In genomic region chr1:113809651-113810602, GRCh38 we compare ENCODE assay signal across 9 cellular contexts. TPM values are rescaled to one million over a fixed set of nuclear protein-coding genes. Genes with fewer than 3 reads are reported as not detected.
DNase-seq lines count a peak whose midpoint lies in the region; ATAC-seq, FAIRE-seq and TF ChIP-seq lines count a peak whose summit lies in the region.
"Had no signal": no experiment of that assay in that cellular context is flagged by ENCODE, and none has a peak within 500 bp of the region (broad histone marks: within the 10 kb centered on the region; RNA-seq: fewer than 3 reads in every experiment).

No MANE protein-coding gene starts in this region.

- H3K4me3 ChIP-seq in heart left ventricle (peak overlapping the region in 11 of 12 donors; percentile 1 to 99 (median 90)), kidney (ENCODE audit: low read length in 2 of 2) (peak overlapping the region; percentile 42 to 99), upper lobe of left lung (peak overlapping the region in 3 of 4 donors; percentile 73 to 95 (median 89))

- TF ChIP-seq CTCF in heart left ventricle (IDR thresholded peaks at IDR 0.05) (no peak), kidney (IDR thresholded peaks at IDR 0.05; ENCODE audit: borderline replicate concordance, extremely low read depth, insufficient read depth) (no peak), upper lobe of left lung (IDR thresholded peaks at IDR 0.05) (no peak), D721Med (IDR thresholded peaks at IDR 0.05; ENCODE audit: insufficient read depth, missing control alignments) (no peak)

- POLR2A ChIA-PET in activated CD8-positive, alpha-beta T cell treated with anti-CD3 and anti-CD28 coated beads, Interleukin-2, amount 10 ng/mL, durations not matched to agents 7 days and 5 days (lab: Charles Lee) = no interaction called here

- 48 to 56% (median 51%) methylated on average over 5 of the region's 5 CpGs for WGBS in heart left ventricle, 4 donors
- 31 to 38% methylated on average over 5 of the region's 5 CpGs for WGBS in upper lobe of left lung, 2 donors

- DNase-seq in heart left ventricle = no peak
- no peak for DNase-seq in left cardiac atrium
- no peak for DNase-seq in activated CD8-positive, alpha-beta T cell treated with anti-CD3 and anti-CD28 coated beads, Interleukin-2, amount 10 ng/mL, durations not matched to agents 7 days and 5 days
- DNase-seq in kidney = no peak
- no peak for DNase-seq in upper lobe of left lung
- no peak for DNase-seq in D721Med (ENCODE audit: insufficient read length, low spot score)
- no peak for DNase-seq in NCI-H1930 (lab: John Stamatoyannopoulos, UW)

- CTCF ChIA-PET in activated CD8-positive, alpha-beta T cell treated with anti-CD3 and anti-CD28 coated beads, Interleukin-2, amount 10 ng/mL, durations not matched to agents 7 days and 5 days (lab: Charles Lee) = no interaction called here

- no peak for FAIRE-seq in kidney (lab: Jason Lieb, UNC)
- FAIRE-seq in D721Med (lab: Jason Lieb, UNC) = no peak
- FAIRE-seq: GM18507 had no signal

- peak overlapping the region; percentile 55 for H3K27ac Mint-ChIP-seq in activated CD8-positive, alpha-beta T cell treated with anti-CD3 and anti-CD28 coated beads, Interleukin-2, amount 10 ng/mL, durations not matched to agents 7 days and 5 days

- H3K36me3 ChIP-seq in heart left ventricle (peaks cover 0 to 5% (median 0%) of the 10 kb centered on the region in 9 donors), kidney (ENCODE audit: control insufficient read depth in 1 of 2, insufficient read depth in 2 of 2, low read length in 2 of 2) (no peaks in the 10 kb centered on the region), upper lobe of left lung (no peaks in the 10 kb centered on the region)

- H3K27ac ChIP-seq in heart left ventricle = peak overlapping the region in 3 of 12 donors; percentile 94 to 98 (median 96)
- no peak overlapping the region for H3K27ac ChIP-seq in kidney (ENCODE audit: low read depth in 2 of 2, low read length in 2 of 2)
- H3K27ac ChIP-seq in upper lobe of left lung = peak overlapping the region in 2 of 4 donors; percentile 39 to 97

- H3K9me3 ChIP-seq in heart left ventricle = no peaks in the 10 kb centered on the region
- no peaks in the 10 kb centered on the region for H3K9me3 ChIP-seq in kidney (ENCODE audit: control insufficient read depth in 1 of 2, low read length in 2 of 2)
- no peaks in the 10 kb centered on the region for H3K9me3 ChIP-seq in upper lobe of left lung

- H3K4me1 Mint-ChIP-seq in activated CD8-positive, alpha-beta T cell treated with anti-CD3 and anti-CD28 coated beads, Interleukin-2, amount 10 ng/mL, durations not matched to agents 7 days and 5 days (ENCODE audit: low read depth) = peaks cover 43% of the 10 kb centered on the region

- TF ChIP-seq EP300 in upper lobe of left lung (IDR thresholded peaks at IDR 0.05) = no peak

- peak overlapping the region; percentile 98 for H3K4me3 Mint-ChIP-seq in activated CD8-positive, alpha-beta T cell treated with anti-CD3 and anti-CD28 coated beads, Interleukin-2, amount 10 ng/mL, durations not matched to agents 7 days and 5 days

- no peaks in the 10 kb centered on the region for H3K27me3 Mint-ChIP-seq in activated CD8-positive, alpha-beta T cell treated with anti-CD3 and anti-CD28 coated beads, Interleukin-2, amount 10 ng/mL, durations not matched to agents 7 days and 5 days (ENCODE audit: low read depth)

- H3K9me3 Mint-ChIP-seq in activated CD8-positive, alpha-beta T cell treated with anti-CD3 and anti-CD28 coated beads, Interleukin-2, amount 10 ng/mL, durations not matched to agents 7 days and 5 days (ENCODE audit: insufficient read depth) = no peaks in the 10 kb centered on the region

- no peak for TF ChIP-seq POLR2A in heart left ventricle (IDR thresholded peaks at IDR 0.05)
- TF ChIP-seq POLR2A in upper lobe of left lung (IDR thresholded peaks at IDR 0.05) = no peak

- intact Hi-C loops in heart left ventricle (cut with DNase I) = loop anchor here in 9 of 10 donors (5.0 kb wide), 2 partner anchors 53 to 92 kb away; partner anchors contain the start of genes PHTF1 (in 8 of the 9) and AP4B1 (in 2 of the 9)
- intact Hi-C loops in left cardiac atrium (cut with DNase I) = no loop called here
- intact Hi-C loops in kidney (cut with DNase I) = no loop called here

- no peak for ATAC-seq in heart left ventricle
- ATAC-seq in left cardiac atrium = no peak
- ATAC-seq in activated CD8-positive, alpha-beta T cell treated with anti-CD3 and anti-CD28 coated beads, Interleukin-2, amount 10 ng/mL, durations not matched to agents 7 days and 5 days = no peak
- ATAC-seq in upper lobe of left lung (ENCODE audit: low FRiP score in 2 of 2) = no peak
- no peak for ATAC-seq in HG03521 (IDR thresholded peaks at IDR 0.05; ENCODE audit: unreplicated experiment)

- peaks cover 38% of the 10 kb centered on the region for H3K36me3 Mint-ChIP-seq in activated CD8-positive, alpha-beta T cell treated with anti-CD3 and anti-CD28 coated beads, Interleukin-2, amount 10 ng/mL, durations not matched to agents 7 days and 5 days (ENCODE audit: low read depth)

- H3K27me3 ChIP-seq in heart left ventricle (no peaks in the 10 kb centered on the region), upper lobe of left lung (no peaks in the 10 kb centered on the region)

- H3K4me1 ChIP-seq in heart left ventricle (peaks cover 3 to 48% (median 31%) of the 10 kb centered on the region in 12 donors), kidney (ENCODE audit: control insufficient read depth in 1 of 2, insufficient read depth in 1 of 2, low read depth in 1 of 2, low read length in 2 of 2) (peaks cover 0 to 8% of the 10 kb centered on the region in 2 donors), upper lobe of left lung (peaks cover 20 to 45% (median 31%) of the 10 kb centered on the region in 4 donors)

- no peak overlapping the region for H3K9ac ChIP-seq in kidney (ENCODE audit: low read length in 2 of 2)

RNA-seq across cellular contexts. Expression of gene RSBN1, which starts 2.3 kb away (rescaled TPM):
- total RNA-seq in heart left ventricle (10 to 100 TPM in 5 of 9 donors, 1 to 10 TPM in 4; 7.8 to 17.8 (median 10.6) TPM), left cardiac atrium (10 to 100 TPM in 1 of 2 donors, 1 to 10 TPM in 1; 8.1 to 12.8 TPM), kidney (22.0 TPM), upper lobe of left lung (10 to 100 TPM; 20.2 to 32.8 (median 23.6) TPM)
- polyA plus RNA-seq in heart left ventricle (1 to 10 TPM; 2.5 to 3.7 TPM), kidney (ENCODE audit: insufficient read depth, low read depth, low replicate concordance) (4.0 TPM)
- total RNA-seq in activated CD8-positive, alpha-beta T cell treated with anti-CD3 and anti-CD28 coated beads, Interleukin-2, amount 10 ng/mL, durations not matched to agents 7 days and 5 days = 10 to 100 TPM; 27.3 to 29.9 TPM

RNA-seq across cellular contexts. Expression of gene PHTF1, which starts 50.6 kb away (rescaled TPM):
- total RNA-seq in heart left ventricle = 10 to 100 TPM in 8 of 9 donors, 1 to 10 TPM in 1; 5.5 to 19.7 (median 11.9) TPM
- polyA plus RNA-seq in heart left ventricle = 10 to 100 TPM in 1 of 2 donors, 1 to 10 TPM in 1; 3.2 to 13.6 TPM
- total RNA-seq in left cardiac atrium = 1 to 10 TPM; 8.3 to 9.2 TPM
- 10 to 100 TPM; 24.8 to 25.2 TPM for total RNA-seq in activated CD8-positive, alpha-beta T cell treated with anti-CD3 and anti-CD28 coated beads, Interleukin-2, amount 10 ng/mL, durations not matched to agents 7 days and 5 days
- total RNA-seq in kidney = 20.0 TPM
- polyA plus RNA-seq in kidney (ENCODE audit: insufficient read depth, low read depth, low replicate concordance) = 14.7 TPM
- 10 to 100 TPM; 14.7 to 42.3 (median 22.7) TPM for total RNA-seq in upper lobe of left lung

Comparison
In these comparisons a context has a peak if more than half of its experiments do, and no peak if none do; other contexts are left out.
1. intact Hi-C loops: an anchor here in heart left ventricle (5.0 kb wide); none called in left cardiac atrium and kidney.